ENCODE assay signal across 14 cellular contexts in the genomic region with DNA sequence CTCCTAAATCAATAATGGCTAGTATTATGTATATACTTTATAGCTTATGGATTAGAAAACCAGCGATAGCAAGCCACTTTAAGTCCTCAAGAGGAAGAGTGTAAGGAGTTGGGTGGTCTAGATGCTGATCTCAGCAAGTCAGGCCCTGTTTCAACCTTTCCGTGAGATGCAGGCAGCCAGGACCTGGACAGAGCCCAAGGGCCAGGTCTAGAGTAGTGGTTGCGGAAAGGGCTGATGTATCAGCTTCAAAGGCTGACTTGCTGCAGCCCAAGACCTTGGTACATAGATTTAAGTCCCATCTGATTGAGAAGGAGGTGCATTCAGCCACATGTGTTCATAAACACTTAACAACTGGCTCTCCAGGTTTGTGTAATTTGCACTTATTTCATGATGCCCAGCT. TPM values are rescaled to one million over a fixed set of nuclear protein-coding genes. Genes with fewer than 3 reads are reported as not detected.
DNase-seq lines count a peak whose midpoint lies in the region; ATAC-seq, FAIRE-seq and TF ChIP-seq lines count a peak whose summit lies in the region.
"Had no signal": no experiment of that assay in that cellular context is flagged by ENCODE, and none has a peak within 500 bp of the region (broad histone marks: within the 10 kb centered on the region; RNA-seq: fewer than 3 reads in every experiment).

No MANE protein-coding gene starts in this region.

- in situ Hi-C loops in HepG2 (cut with HindIII; ENCODE audit: extremely low pct_ligation_motif_present, low pct_unique_long_range_greater_than_20kb), result no loop called here

- H2AK5ac ChIP-seq in H1 (ENCODE audit: low read depth, low read length), result no peak overlapping the region

- no peaks in the 10 kb centered on the region; the same call in 1 of the 2 replicates for H3F3A ChIP-seq in OCI-LY1 (ENCODE audit: insufficient read depth, low read length)

- peak overlapping the region; percentile 99 for H3K27ac ChIP-seq in OCI-LY1 (ENCODE audit: low read depth, low read length, poor library complexity, severe bottlenecking)
- no peak overlapping the region for H3K27ac ChIP-seq in H1 (ENCODE audit: low read depth, low read length)
- no peak overlapping the region for H3K27ac ChIP-seq in HepG2 (ENCODE audit: extremely low read length, insufficient read depth, low read length)
- H3K27ac ChIP-seq: 22Rv1, GM23248 had no signal

- H4K20me1 ChIP-seq in OCI-LY1 (ENCODE audit: insufficient read depth, low read length) (no peaks in the 10 kb centered on the region), H1 (replicated peaks in 1 of 2; ENCODE audit: control insufficient read depth in 1 of 2, insufficient read depth in 2 of 2, low read length in 2 of 2) (no peaks in the 10 kb centered on the region), HepG2 (ENCODE audit: insufficient read depth, low read length) (no peaks in the 10 kb centered on the region)

- no peak overlapping the region for H3K18ac ChIP-seq in H1 (ENCODE audit: extremely low read depth, low read length)

- no peak overlapping the region for H2BK120ac ChIP-seq in H1 (replicated peaks; ENCODE audit: low read depth, low read length)

- no peak overlapping the region for H3K23ac ChIP-seq in H1 (ENCODE audit: insufficient read length)

- peak overlapping the region; percentile 58 for H3K9ac ChIP-seq in OCI-LY1 (ENCODE audit: low read length)
- H3K9ac ChIP-seq in H1 (replicated peaks in 1 of 4; ENCODE audit: extremely low read depth in 1 of 4, low read depth in 3 of 4, low read length in 3 of 4), result no peak overlapping the region
- no peak overlapping the region for H3K9ac ChIP-seq in HepG2 (ENCODE audit: insufficient read depth, low read depth, low read length)
- H3K9ac ChIP-seq: GM23248 had no signal

- peaks cover 47% of the 10 kb centered on the region for H3K36me3 Mint-ChIP-seq in T-helper 2 cell treated with Interferon-gamma antibody and Interleukin-4, amounts not matched to agents 5 μg/mL and 100 μg/mL, for 36 hours (ENCODE audit: low read depth)
- peaks cover 58% of the 10 kb centered on the region for H3K36me3 Mint-ChIP-seq in stimulated activated effector memory CD8-positive, alpha-beta T cell treated with anti-CD3 and anti-CD28 coated beads, Interleukin-12 subunit alpha, Interleukin-12 subunit beta, amount 100 ng/mL, for 72 hours

- H3K9me2 ChIP-seq in OCI-LY1 (ENCODE audit: low read depth, low read length), result no peaks in the 10 kb centered on the region

- H2BK5ac ChIP-seq in H1 (ENCODE audit: low read depth, low read length), result no peak overlapping the region

- no peak overlapping the region for H4K5ac ChIP-seq in H1 (ENCODE audit: insufficient read length, low read depth, low read length)

- H3K4me3 ChIP-seq in OCI-LY1 (ENCODE audit: low read depth, low read length, poor library complexity, severe bottlenecking) (no peak overlapping the region), H1 (ENCODE audit: extremely low read depth in 1 of 4, insufficient read depth in 2 of 4, low read depth in 3 of 4, low read length in 4 of 4) (no peak overlapping the region), HepG2 (replicated peaks in 1 of 3; ENCODE audit: insufficient read depth in 1 of 3, low read depth in 2 of 3, low read length in 3 of 3) (no peak overlapping the region)
- H3K4me3 ChIP-seq: GM23248 had no signal

- H3K79me2 ChIP-seq in OCI-LY1 (ENCODE audit: insufficient read depth, low read length), result peaks cover 10% of the 10 kb centered on the region
- H3K79me2 ChIP-seq in H1 (ENCODE audit: control insufficient read depth in 1 of 2, insufficient read depth in 2 of 2, low read length in 2 of 2), result no peaks in the 10 kb centered on the region
- no peaks in the 10 kb centered on the region for H3K79me2 ChIP-seq in HepG2 (ENCODE audit: insufficient read depth, low read length)

- peak overlapping the region; percentile 84; the same call in 1 of the 2 replicates for H2BK20ac ChIP-seq in H1 (ENCODE audit: low read length)

- POLR2A ChIA-PET in H1 (lab: Charles Lee; ENCODE audit: partially characterized antibody), result no interaction called here
- POLR2A ChIA-PET in HepG2 (lab: Yijun Ruan, JAX), result no interaction called here

- H3K4me2 ChIP-seq in OCI-LY1 (ENCODE audit: low read length) (peak overlapping the region; percentile 78), H1 (ENCODE audit: insufficient read depth in 1 of 2, low read depth in 2 of 2, low read length in 2 of 2) (no peak overlapping the region), HepG2 (ENCODE audit: low read depth, low read length) (no peak overlapping the region)

- TF ChIP-seq CTCF in OCI-LY1 (IDR thresholded peaks at IDR 0.05; ENCODE audit: low read length) (no peak), H1 (IDR thresholded peaks at IDR 0.05; ENCODE audit: control extremely low read depth in 1 of 3, insufficient read depth in 1 of 3, low read depth in 1 of 3, low read length in 3 of 3) (no peak), HepG2 (CRISPR knock-in tag; IDR thresholded peaks at IDR 0.05) (no peak)

- H3K27me3 ChIP-seq in OCI-LY1 (ENCODE audit: insufficient read depth, low read length) (no peaks in the 10 kb centered on the region), H1 (replicated peaks in 1 of 4; ENCODE audit: control insufficient read depth in 3 of 4, extremely low read depth in 1 of 4, insufficient read depth in 3 of 4, low read length in 3 of 4) (no peaks in the 10 kb centered on the region; a peak in 2 of 7 replicates), HepG2 (ENCODE audit: control insufficient read depth in 1 of 2, insufficient read depth in 2 of 2, low read length in 2 of 2) (peaks cover 4 to 22% of the 10 kb centered on the region in 2 experiments; a peak in 3 of 5 replicates)

- no peak overlapping the region for H4K91ac ChIP-seq in H1 (replicated peaks; ENCODE audit: insufficient read length, low read length)

- H2BK15ac ChIP-seq in H1 (ENCODE audit: low read length), result peak overlapping the region; percentile 75; the same call in 1 of the 2 replicates

- H3K4me1 Mint-ChIP-seq in T-helper 2 cell treated with Interferon-gamma antibody and Interleukin-4, amounts not matched to agents 5 μg/mL and 100 μg/mL, for 36 hours (ENCODE audit: low read depth), result peaks cover 85% of the 10 kb centered on the region
- H3K4me1 Mint-ChIP-seq in stimulated activated effector memory CD8-positive, alpha-beta T cell treated with anti-CD3 and anti-CD28 coated beads, Interleukin-12 subunit alpha, Interleukin-12 subunit beta, amount 100 ng/mL, for 72 hours, result peaks cover 97% of the 10 kb centered on the region

- TF ChIP-seq RAD21 in H1 (IDR thresholded peaks at IDR 0.05 in 1 of 2, conservative IDR thresholded peaks at IDR 0.05 in 1 of 2; ENCODE audit: low read depth in 2 of 2, low read length in 2 of 2) (no peak), HepG2 (CRISPR knock-in tag; IDR thresholded peaks at IDR 0.05) (no peak)

- H3K9me3 ChIP-seq in OCI-LY1 (ENCODE audit: low read length) (no peaks in the 10 kb centered on the region), H1 (ENCODE audit: insufficient read depth in 2 of 2, low read depth in 1 of 2, low read length in 1 of 2) (no peaks in the 10 kb centered on the region), HepG2 (ENCODE audit: low read length) (no peaks in the 10 kb centered on the region)

- no peak for DNase-seq in T-helper 2 cell treated with Interferon-gamma antibody and Interleukin-4, amounts not matched to agents 5 μg/mL and 100 μg/mL, for 36 hours (ENCODE audit: low spot score)
- DNase-seq in T-helper 2 cell, result no peak
- no peak for DNase-seq in H1 (ENCODE audit: low read depth in 1 of 2, low spot score in 2 of 2)
- DNase-seq in stimulated activated effector memory CD8-positive, alpha-beta T cell treated with anti-CD3 and anti-CD28 coated beads, Interleukin-12 subunit alpha, Interleukin-12 subunit beta, amount 100 ng/mL, for 72 hours (ENCODE audit: low spot score in 2 of 2), result no peak
- DNase-seq in NCI-H510A treated with DMSO at 0.1 percent for 48 hours (lab: John Stamatoyannopoulos, UW), result no peak
- DNase-seq in HepG2 (ENCODE audit: low spot score), result no peak
- DNase-seq: GM23248; NCI-H187; NCI-H526; stimulated activated naive CD4-positive, alpha-beta T cell treated with Interleukin-2 at 50 U/mL for 16 hours had no signal

- H3K56ac ChIP-seq in H1 (replicated peaks; ENCODE audit: insufficient read length, low read depth, low read length), result no peak overlapping the region

- TF ChIP-seq EP300 in H1 (IDR thresholded peaks at IDR 0.05; ENCODE audit: borderline replicate concordance in 1 of 2, low read depth in 2 of 2, low read length in 2 of 2) (no peak), HepG2 (IDR thresholded peaks at IDR 0.05; ENCODE audit: low read depth in 2 of 2, low read length in 2 of 2) (no peak), HepG2 (CRISPR knock-in tag; IDR thresholded peaks at IDR 0.05; ENCODE audit: borderline replicate concordance) (no peak)

- no peaks in the 10 kb centered on the region for H3K23me2 ChIP-seq in H1 (ENCODE audit: low read depth, low read length)

- no peaks in the 10 kb centered on the region for H3K9me3 Mint-ChIP-seq in T-helper 2 cell treated with Interferon-gamma antibody and Interleukin-4, amounts not matched to agents 5 μg/mL and 100 μg/mL, for 36 hours
- no peaks in the 10 kb centered on the region for H3K9me3 Mint-ChIP-seq in stimulated activated effector memory CD8-positive, alpha-beta T cell treated with anti-CD3 and anti-CD28 coated beads, Interleukin-12 subunit alpha, Interleukin-12 subunit beta, amount 100 ng/mL, for 72 hours

- no peaks in the 10 kb centered on the region for H3K79me1 ChIP-seq in H1 (ENCODE audit: low read depth, low read length)

- FAIRE-seq in H1 (lab: Jason Lieb, UNC) (no peak), HepG2 (lab: Jason Lieb, UNC) (no peak)
- FAIRE-seq: keratinocyte had no signal

- H3K27me3 Mint-ChIP-seq in T-helper 2 cell treated with Interferon-gamma antibody and Interleukin-4, amounts not matched to agents 5 μg/mL and 100 μg/mL, for 36 hours (ENCODE audit: low read depth), result no peaks in the 10 kb centered on the region

- H3K36me3 ChIP-seq in OCI-LY1 (ENCODE audit: insufficient read depth, low read length) (0 out of 2 replicates have a peak, but pooled peaks cover 7% of the 10 kb centered on the region), H1 (ENCODE audit: control insufficient read depth in 2 of 4, insufficient read depth in 4 of 4, low read length in 3 of 4) (no peaks in the 10 kb centered on the region), HepG2 (replicated peaks in 1 of 2; ENCODE audit: control insufficient read depth in 1 of 2, insufficient read depth in 2 of 2, low read length in 2 of 2) (no peaks in the 10 kb centered on the region)

- no peak overlapping the region for H3K14ac ChIP-seq in H1 (ENCODE audit: insufficient read length)

- peak overlapping the region; percentile 64 for H3K27ac Mint-ChIP-seq in T-helper 2 cell treated with Interferon-gamma antibody and Interleukin-4, amounts not matched to agents 5 μg/mL and 100 μg/mL, for 36 hours
- peak overlapping the region; percentile 75 for H3K27ac Mint-ChIP-seq in stimulated activated effector memory CD8-positive, alpha-beta T cell treated with anti-CD3 and anti-CD28 coated beads, Interleukin-12 subunit alpha, Interleukin-12 subunit beta, amount 100 ng/mL, for 72 hours

- H2AFZ ChIP-seq in OCI-LY1 (ENCODE audit: low read length) (no peak overlapping the region), H1 (ENCODE audit: low read length) (no peak overlapping the region), HepG2 (ENCODE audit: low read length) (no peak overlapping the region)
- H2AFZ ChIP-seq: GM23248 had no signal

- no TSS peak for BruUV-seq in HepG2 (replicated peaks; lab: Mats Ljungman, UMichigan)

- H4K8ac ChIP-seq in H1 (ENCODE audit: extremely low read depth, insufficient read depth, low read length), result no peak overlapping the region

- TF ChIP-seq POLR2A in H1 (IDR thresholded peaks at IDR 0.05; ENCODE audit: control extremely low read depth in 1 of 2, low read depth in 2 of 2, low read length in 2 of 2) (no peak), HepG2 (IDR thresholded peaks at IDR 0.05; ENCODE audit: insufficient read depth in 1 of 2, low read depth in 2 of 2, low read length in 2 of 2) (no peak)

- ATAC-seq in stimulated activated effector memory CD8-positive, alpha-beta T cell treated with anti-CD3 and anti-CD28 coated beads, Interleukin-12 subunit alpha, Interleukin-12 subunit beta, amount 100 ng/mL, for 72 hours, result no peak
- ATAC-seq in GM21528 (IDR thresholded peaks at IDR 0.05; ENCODE audit: low FRiP score, unreplicated experiment) (no peak), HepG2 (no peak)

- H3K4me3 Mint-ChIP-seq in T-helper 2 cell treated with Interferon-gamma antibody and Interleukin-4, amounts not matched to agents 5 μg/mL and 100 μg/mL, for 36 hours, result peak overlapping the region; percentile 85
- H3K4me3 Mint-ChIP-seq in stimulated activated effector memory CD8-positive, alpha-beta T cell treated with anti-CD3 and anti-CD28 coated beads, Interleukin-12 subunit alpha, Interleukin-12 subunit beta, amount 100 ng/mL, for 72 hours, result peak overlapping the region; percentile 64

- intact Hi-C loops in HepG2 (cut with micrococcal nuclease; ENCODE audit: unreplicated experiment), result no loop called here

- no peak overlapping the region for H3K4ac ChIP-seq in H1 (replicated peaks; ENCODE audit: insufficient read length, low read depth, low read length)

- CTCF ChIA-PET in H1 (lab: Charles Lee; ENCODE audit: partially characterized antibody), result interaction anchor here (0.6 to 3.2 kb wide), 15 partner anchors 10 to 119 kb away, joined by 3 to 15 read pairs (median 4); no protein-coding TSS in a partner anchor
- CTCF ChIA-PET in HepG2 (lab: Yijun Ruan, JAX; ENCODE audit: low intra/inter-chr PET ratio, low total read pairs), result no interaction called here

- 88% methylated on average over 3 of the region's 3 CpGs; no CpG with 5 or more reads in 1 of the 2 experiments for WGBS in H1 (ENCODE audit: extremely low coverage in 1 of 2, insufficient coverage in 1 of 2, insufficient read length in 1 of 2, insufficient replicate concordance in 2 of 2, low coverage in 1 of 2, low lambda C conversion rate in 2 of 2, missing lambda C conversion rate in 1 of 2), 2 experiments
- 0% methylated on average over 3 of the region's 3 CpGs for WGBS in HepG2 (ENCODE audit: low lambda C conversion rate)

- H3K4me1 ChIP-seq in OCI-LY1 (ENCODE audit: insufficient read depth, low read length, severe bottlenecking) (peaks cover 100% of the 10 kb centered on the region), H1 (replicated peaks in 1 of 4; ENCODE audit: control insufficient read depth in 3 of 4, insufficient read depth in 4 of 4, low read length in 3 of 4) (peaks cover 0 to 4% (median 3%) of the 10 kb centered on the region in 4 experiments; a peak in 3 of 7 replicates), HepG2 (ENCODE audit: insufficient read depth, low read length) (no peaks in the 10 kb centered on the region)

- no peak overlapping the region for H2BK12ac ChIP-seq in H1 (ENCODE audit: low read depth, low read length)

RNA-seq across cellular contexts. Expression of gene FLI1, which starts 33.4 kb away (rescaled TPM):
- total RNA-seq in H1 (2021; fragmentation: NEBNext Ultra II Directional; extraction: Animal tissue kit (Norgen Biotek cat#: 25700)), result 0.22 and 0.29 TPM in 2 replicates
- polyA plus RNA-seq in H1 (2011; rRNA removed), result 0.18 and 0.30 TPM in 2 replicates
- 0.21 TPM for polyA plus RNA-seq in H1 (2011; cell fraction: cytosol; rRNA removed)
- polyA plus RNA-seq in H1 (2011; cell fraction: nucleus; rRNA removed), result 0.14 TPM
- polyA plus RNA-seq in H1 (2012, experiment 1 of 2), result 0.15 to 0.58 TPM (median 0.43 TPM) in 3 of 4 replicates, not detected in the other
- polyA plus RNA-seq in H1 (2012, experiment 2 of 2), result 0.04 TPM
- 0.18 TPM for polyA plus RNA-seq in H1 (2013, experiment 1 of 2)
- 0.24 TPM for polyA plus RNA-seq in H1 (2013, experiment 2 of 2)
- polyA minus RNA-seq in H1 (2011; rRNA and poly(A)+ RNA removed), result 0.38 and 1.5 TPM in 2 replicates
- not detected for polyA minus RNA-seq in H1 (2011; cell fraction: cytosol; rRNA and poly(A)+ RNA removed)
- 0.50 TPM for polyA minus RNA-seq in H1 (2011; cell fraction: nucleus; rRNA and poly(A)+ RNA removed)
- total RNA-seq in HepG2 (2016; rRNA removed; fragmentation: Illumina TruSeq; extraction: Trizol), result not detected in 2 replicates
- not detected in 2 replicates for total RNA-seq in HepG2 (2016; cell fraction: cytosol; rRNA removed; fragmentation: Illumina TruSeq; extraction: Trizol; ENCODE audit: low read depth)
- total RNA-seq in HepG2 (2016; cell fraction: insoluble cytoplasmic fraction; rRNA removed; fragmentation: Illumina TruSeq; extraction: Trizol), result not detected in 2 replicates
- not detected in 2 replicates for total RNA-seq in HepG2 (2016; cell fraction: membrane; rRNA removed; fragmentation: Illumina TruSeq; extraction: Trizol)
- not detected in 2 replicates for total RNA-seq in HepG2 (2016; cell fraction: nucleus; rRNA removed; fragmentation: Illumina TruSeq; extraction: Trizol)
- polyA plus RNA-seq in HepG2 (2011; rRNA removed), result not detected in 2 replicates
- not detected in 2 replicates for polyA plus RNA-seq in HepG2 (2011; cell fraction: cytosol; rRNA removed)
- not detected in 2 replicates for polyA plus RNA-seq in HepG2 (2011; cell fraction: nucleus; rRNA removed)
- not detected in 2 replicates for polyA plus RNA-seq in HepG2 (2012)
- polyA plus RNA-seq in HepG2 (2016; cell fraction: cytosol; fragmentation: Illumina TruSeq; extraction: Trizol; ENCODE audit: low read depth), result not detected in 2 replicates
- polyA plus RNA-seq in HepG2 (2016; cell fraction: insoluble cytoplasmic fraction; fragmentation: Illumina TruSeq; extraction: Trizol; ENCODE audit: low read depth), result not detected in 2 replicates
- polyA plus RNA-seq in HepG2 (2016; cell fraction: membrane; fragmentation: Illumina TruSeq; extraction: Trizol; ENCODE audit: low read depth), result not detected in 2 replicates
- not detected in 2 replicates for polyA plus RNA-seq in HepG2 (2016; cell fraction: nucleus; fragmentation: Illumina TruSeq; extraction: Trizol; ENCODE audit: insufficient read depth, low read depth)
- polyA minus RNA-seq in HepG2 (2011; rRNA and poly(A)+ RNA removed; ENCODE audit: low replicate concordance), result not detected in 2 replicates
- not detected in 2 replicates for polyA minus RNA-seq in HepG2 (2011; cell fraction: cytosol; rRNA and poly(A)+ RNA removed)
- not detected in 2 replicates for polyA minus RNA-seq in HepG2 (2011; cell fraction: nucleus; rRNA and poly(A)+ RNA removed)
